In genomic region chr13:46168341-46168740, GRCh38 we compare ENCODE assay signal across 9 cellular contexts. TPM values are rescaled to one million over a fixed set of nuclear protein-coding genes. Genes with fewer than 3 reads are reported as not detected.
DNase-seq lines count a peak whose midpoint lies in the region; ATAC-seq and TF ChIP-seq lines count a peak whose summit lies in the region.
"Had no signal": no experiment of that assay in that cellular context is flagged by ENCODE, and none has a peak within 500 bp of the region (broad histone marks: within the 10 kb centered on the region; RNA-seq: fewer than 3 reads in every experiment).

No MANE protein-coding gene starts in this region.

- H2AFZ ChIP-seq in OCI-LY7 (ENCODE audit: low read length) = no peak overlapping the region

- peaks cover 83% of the 10 kb centered on the region for H4K20me1 ChIP-seq in OCI-LY7 (ENCODE audit: insufficient read depth, low read length)

- H3K9me3 ChIP-seq in OCI-LY7 (ENCODE audit: low read length) = peaks cover 13% of the 10 kb centered on the region; the same call in 1 of the 2 replicates

- H3K4me1 ChIP-seq in OCI-LY7 (ENCODE audit: insufficient read depth, low read length, poor library complexity, severe bottlenecking) = peaks cover 90% of the 10 kb centered on the region

- ATAC-seq in activated CD4-positive, CD25-positive, alpha-beta regulatory T cell treated with anti-CD3 and anti-CD28 coated beads, Interleukin-2, amount 50 U/mL, for 24 hours = peak; percentile 36 to 37
- ATAC-seq in GM21367 (IDR thresholded peaks at IDR 0.05; ENCODE audit: unreplicated experiment) = no peak

- TF ChIP-seq CTCF in OCI-LY7 (conservative IDR thresholded peaks at IDR 0.05; ENCODE audit: low read length) = no peak
- TF ChIP-seq CTCF in choroid plexus epithelial cell (conservative IDR thresholded peaks at IDR 0.05; ENCODE audit: low read depth, low read length) = no peak

- no TSS peak for BruUV-seq in OCI-LY7 (replicated peaks; lab: Mats Ljungman, UMichigan)

- no peaks in the 10 kb centered on the region for H3K9me2 ChIP-seq in OCI-LY7 (ENCODE audit: insufficient read depth, low read length)

- POLR2A ChIA-PET in OCI-LY7 (lab: Charles Lee) = interaction anchor here (1.0 to 4.5 kb wide), 4 partner anchors 8 to 15 kb away, joined by 4 to 30 read pairs (median 12); no protein-coding TSS in a partner anchor

- intact Hi-C loops in OCI-LY7 (cut with micrococcal nuclease; ENCODE audit: unreplicated experiment) = no loop called here

- DNase-seq in activated CD4-positive, CD25-positive, alpha-beta regulatory T cell (lab: John Stamatoyannopoulos, UW) = no peak
- DNase-seq in OCI-LY7 (ENCODE audit: low spot score) (no peak), choroid plexus epithelial cell (ENCODE audit: low read depth) (peak; percentile 55), NCI-H2081 (lab: John Stamatoyannopoulos, UW) (no peak), NCI-H748 (lab: John Stamatoyannopoulos, UW; ENCODE audit: unreplicated experiment) (no peak)
- peak; percentile 76 for DNase-seq in stimulated activated CD4-positive, alpha-beta T cell treated with anti-CD3 and anti-CD28 coated beads, Interleukin-1b, Interleukin-23, amount 100 ng/mL, for 48 hours

- peak overlapping the region; percentile 23 for H3K27ac ChIP-seq in OCI-LY7 (ENCODE audit: low read depth, low read length, poor library complexity, severe bottlenecking)
- H3K27ac ChIP-seq: 22Rv1 had no signal

- peaks cover 85% of the 10 kb centered on the region for H3K36me3 ChIP-seq in OCI-LY7 (ENCODE audit: insufficient read depth, low read length)

- CTCF ChIA-PET in OCI-LY7 (lab: Charles Lee; ENCODE audit: unreplicated experiment) = no interaction called here

- peak overlapping the region; percentile 89 for H3K4me2 ChIP-seq in OCI-LY7 (ENCODE audit: low read length)

- peak overlapping the region; percentile 38 for H3K4me3 ChIP-seq in OCI-LY7 (ENCODE audit: low read depth, low read length, poor library complexity, severe bottlenecking)
- no peak overlapping the region for H3K4me3 ChIP-seq in choroid plexus epithelial cell (ENCODE audit: low read depth, low read length)

- H3K79me2 ChIP-seq in OCI-LY7 (ENCODE audit: insufficient read depth, low read depth, low read length) = peaks cover 100% of the 10 kb centered on the region

RNA-seq across cellular contexts. Expression of gene LCP1, which starts 13.6 kb away (rescaled TPM):
- 292 and 319 TPM in 2 replicates for total RNA-seq in OCI-LY7 (2014; rRNA removed; shearing (Covaris generic))
- total RNA-seq in OCI-LY7 (2022) = 546 and 565 TPM in 2 replicates

RNA-seq across cellular contexts. Expression of gene LRRC63, which starts 43.4 kb away (rescaled TPM):
- not detected in 2 replicates for total RNA-seq in OCI-LY7 (2014; rRNA removed; shearing (Covaris generic))
- not detected in 2 replicates for total RNA-seq in OCI-LY7 (2022)

Comparison
In these comparisons a context has a peak if more than half of its experiments do, and no peak if none do; other contexts are left out.
1. DNase-seq: peak in choroid plexus epithelial cell (single experiment) and stimulated activated CD4-positive, alpha-beta T cell treated with anti-CD3 and anti-CD28 coated beads, Interleukin-1b, Interleukin-23, amount 100 ng/mL, for 48 hours (single experiment); none in activated CD4-positive, CD25-positive, alpha-beta regulatory T cell (0 of 4), OCI-LY7 (single experiment), NCI-H2081 (0 of 2) and NCI-H748 (single experiment).